In the genomic region with DNA sequence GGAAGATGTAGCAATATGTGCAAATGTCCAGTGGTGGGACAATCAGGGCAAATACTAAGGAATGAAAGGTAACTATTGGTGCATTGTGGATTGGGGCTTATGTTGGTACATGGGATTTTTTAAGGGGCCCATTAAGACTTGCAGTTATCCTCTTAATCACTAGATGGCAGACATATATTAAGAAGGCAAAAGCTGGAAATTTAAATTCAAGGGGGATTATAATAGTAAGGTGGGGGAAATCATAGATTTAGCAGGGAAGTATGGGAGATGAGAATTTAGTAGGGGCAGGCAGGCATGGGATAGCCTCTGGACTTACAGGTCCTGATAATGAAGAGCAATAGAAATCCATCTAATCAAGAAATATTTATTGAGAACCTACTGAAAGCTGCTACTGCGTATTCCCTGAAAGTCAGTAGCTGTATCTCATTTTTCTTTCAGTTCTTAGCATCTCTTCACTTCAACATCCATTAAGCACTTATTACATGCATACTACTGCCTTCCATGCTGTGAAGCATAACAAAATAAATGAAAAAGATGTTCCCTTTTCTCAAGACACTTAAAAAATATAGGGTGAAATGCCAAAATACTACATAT, we compare ENCODE assay signal across 9 cellular contexts.
A peak's percentile ranks its signal among the peaks of the same experiment; 100 is the strongest.
DNase-seq lines count a peak whose midpoint lies in the region; ATAC-seq and TF ChIP-seq lines count a peak whose summit lies in the region.
"Had no signal": no experiment of that assay in that cellular context is flagged by ENCODE, and none has a peak within 500 bp of the region (broad histone marks: within the 10 kb centered on the region; RNA-seq: fewer than 3 reads in every experiment).

No MANE protein-coding gene starts in this region.

- H3K4me2 ChIP-seq in GM23248 (ENCODE audit: unreplicated experiment) = no peak overlapping the region

- no peaks in the 10 kb centered on the region for H4K20me1 ChIP-seq in GM23248 (ENCODE audit: insufficient read depth)

- no peaks in the 10 kb centered on the region for H3K27me3 Mint-ChIP-seq in CD4-positive, alpha-beta T cell
- H3K27me3 Mint-ChIP-seq: activated naive CD4-positive, alpha-beta T cell treated with anti-CD3 and anti-CD28 coated beads, Interleukin-2, amount 50 U/mL, for 24 hours had no signal

- 100% methylated on average over 1 of the region's 1 CpG for WGBS in GM23248 (ENCODE audit: low coverage in 1 of 2, low lambda C conversion rate in 2 of 2, missing lambda C conversion rate in 2 of 2), 2 experiments
- WGBS in tibial nerve, 2 donors = 95 to 97% methylated on average over 1 of the region's 1 CpG

- no peaks in the 10 kb centered on the region for H3K36me3 ChIP-seq in GM23248 (ENCODE audit: low read depth)
- no peaks in the 10 kb centered on the region for H3K36me3 ChIP-seq in RWPE2 (ENCODE audit: low read depth)
- no peaks in the 10 kb centered on the region for H3K36me3 ChIP-seq in tibial nerve

- no peak for DNase-seq in CD4-positive, alpha-beta T cell
- DNase-seq in GM23248 = peak; percentile 53
- no peak for DNase-seq in RWPE2 (ENCODE audit: low spot score)
- DNase-seq in iPS-NIHi7 (ENCODE audit: extremely low spot score) = peak; percentile 20
- no peak for DNase-seq in NCI-H128 (lab: John Stamatoyannopoulos, UW; ENCODE audit: unreplicated experiment)
- DNase-seq in tibial nerve (ENCODE audit: low spot score in 2 of 2) = no peak
- DNase-seq in NCI-H1092 (lab: John Stamatoyannopoulos, UW) = no peak

- POLR2A ChIA-PET in CD4-positive, alpha-beta T cell (lab: Charles Lee) = no interaction called here

- H3K4me1 Mint-ChIP-seq in CD4-positive, alpha-beta T cell (ENCODE audit: low read depth) = no peaks in the 10 kb centered on the region

- no peak overlapping the region for H3K27ac ChIP-seq in CD4-positive, alpha-beta T cell (ENCODE audit: low read depth, low read length)
- H3K27ac ChIP-seq in GM23248 (no peak overlapping the region), RWPE2 (ENCODE audit: poor library complexity, severe bottlenecking) (no peak overlapping the region), tibial nerve (no peak overlapping the region)

- intact Hi-C loops in CD4-positive, alpha-beta T cell (cut with DNase I, micrococcal nuclease) = loop anchor here (5.0 to 10.0 kb wide), 6 partner anchors 193 to 1185 kb away; no protein-coding TSS in a partner anchor

- no peak overlapping the region for H2AFZ ChIP-seq in GM23248

- no peak overlapping the region for H3K9ac ChIP-seq in GM23248

- ATAC-seq in CD4-positive, alpha-beta T cell (ENCODE audit: poor library complexity) = no peak
- ATAC-seq in RWPE2 (ENCODE audit: low read depth) = no peak
- ATAC-seq in HG02973 (IDR thresholded peaks at IDR 0.05; ENCODE audit: unreplicated experiment) = no peak

- H3K27ac Mint-ChIP-seq in CD4-positive, alpha-beta T cell = no peak overlapping the region
- H3K27ac Mint-ChIP-seq: activated naive CD4-positive, alpha-beta T cell treated with anti-CD3 and anti-CD28 coated beads, Interleukin-2, amount 50 U/mL, for 24 hours had no signal

- peaks cover 3% of the 10 kb centered on the region for H3K36me3 Mint-ChIP-seq in CD4-positive, alpha-beta T cell (ENCODE audit: low read depth)

- H3K4me1 ChIP-seq in GM23248 (ENCODE audit: insufficient read depth) (no peaks in the 10 kb centered on the region), RWPE2 (ENCODE audit: insufficient read depth, poor library complexity, severe bottlenecking) (no peaks in the 10 kb centered on the region), tibial nerve (no peaks in the 10 kb centered on the region)

- in situ Hi-C loops in GM23248 (cut with MboI) = loop anchor here (25.0 kb wide), 1 partner anchor 1167 kb away; no protein-coding TSS in a partner anchor

- no peaks in the 10 kb centered on the region for H3K27me3 ChIP-seq in CD4-positive, alpha-beta T cell (ENCODE audit: control insufficient read depth, insufficient read depth, low read length)
- H3K27me3 ChIP-seq in GM23248 (replicated peaks; ENCODE audit: insufficient read depth) (no peaks in the 10 kb centered on the region), RWPE2 (ENCODE audit: insufficient read depth, poor library complexity, severe bottlenecking) (no peaks in the 10 kb centered on the region), tibial nerve (no peaks in the 10 kb centered on the region)

- no peaks in the 10 kb centered on the region for H3K79me2 ChIP-seq in GM23248 (ENCODE audit: insufficient read depth)

- H3K9me3 Mint-ChIP-seq in CD4-positive, alpha-beta T cell = no peaks in the 10 kb centered on the region
- H3K9me3 Mint-ChIP-seq: activated naive CD4-positive, alpha-beta T cell treated with anti-CD3 and anti-CD28 coated beads, Interleukin-2, amount 50 U/mL, for 24 hours had no signal

- TF ChIP-seq EP300 in tibial nerve (IDR thresholded peaks at IDR 0.05) = no peak

- H3K4me3 Mint-ChIP-seq in CD4-positive, alpha-beta T cell = no peak overlapping the region
- H3K4me3 Mint-ChIP-seq: activated naive CD4-positive, alpha-beta T cell treated with anti-CD3 and anti-CD28 coated beads, Interleukin-2, amount 50 U/mL, for 24 hours had no signal

- TF ChIP-seq POLR2A in tibial nerve (IDR thresholded peaks at IDR 0.05) = no peak

- no peaks in the 10 kb centered on the region for H3F3A ChIP-seq in GM23248 (ENCODE audit: insufficient read depth)

- TF ChIP-seq CTCF in CD4-positive, alpha-beta T cell (IDR thresholded peaks at IDR 0.05) = peak; percentile 26
- peak; percentile 70 for TF ChIP-seq CTCF in RWPE2 (IDR thresholded peaks at IDR 0.05; ENCODE audit: poor library complexity, severe bottlenecking)
- TF ChIP-seq CTCF in tibial nerve (IDR thresholded peaks at IDR 0.05) = peak in 2 of 5 experiments; percentile 16 to 24

- H3K9me2 ChIP-seq in GM23248 (ENCODE audit: insufficient read depth) = no peaks in the 10 kb centered on the region

- CTCF ChIA-PET in CD4-positive, alpha-beta T cell (lab: Charles Lee) = interaction anchor here (0.9 kb wide), 1 partner anchor 120 kb away, joined by 3 read pairs; no protein-coding TSS in a partner anchor

- no peak overlapping the region for H3K4me3 ChIP-seq in GM23248
- no peak overlapping the region for H3K4me3 ChIP-seq in RWPE2 (ENCODE audit: severe bottlenecking)
- no peak overlapping the region for H3K4me3 ChIP-seq in tibial nerve

- H3K9me3 ChIP-seq in CD4-positive, alpha-beta T cell (ENCODE audit: control insufficient read depth, low read length) = no peaks in the 10 kb centered on the region
- H3K9me3 ChIP-seq in GM23248 (ENCODE audit: low read depth) (no peaks in the 10 kb centered on the region), RWPE2 (ENCODE audit: severe bottlenecking) (no peaks in the 10 kb centered on the region), tibial nerve (no peaks in the 10 kb centered on the region)

Comparison
In these comparisons a context has a peak if more than half of its experiments do, and no peak if none do; other contexts are left out.
1. DNase-seq: peak in GM23248 (single experiment) and iPS-NIHi7 (single experiment); none in CD4-positive, alpha-beta T cell (0 of 10), RWPE2 (single experiment), NCI-H128 (single experiment), tibial nerve (0 of 2) and NCI-H1092 (single experiment).